In genomic region chr1:8790987-8791386, GRCh38 we compare ENCODE assay signal across 1 cellular context.
TF ChIP-seq lines count a peak whose summit lies in the region.

No MANE protein-coding gene starts in this region.

TF ChIP-seq in K562, 482 proteins besides CTCF, POLR2A, EP300 and RAD21 (continued from another document and continues in another):
- no peak for TF ChIP-seq THAP12 (CRISPR knock-in tag; IDR thresholded peaks at IDR 0.05)
- TF ChIP-seq STAT6 (CRISPR knock-in tag; IDR thresholded peaks at IDR 0.05): no peak
- TF ChIP-seq RBM25 (IDR thresholded peaks at IDR 0.05; ENCODE audit: low read depth, low read length, severe bottlenecking): peak; percentile 80
- no peak for TF ChIP-seq IRF2 (CRISPR knock-in tag; IDR thresholded peaks at IDR 0.05)
- 0 out of 2 replicates have a peak, but pooled peaks have one; percentile 18 for TF ChIP-seq NCOA1 (IDR thresholded peaks at IDR 0.05; ENCODE audit: low read depth)
- TF ChIP-seq, protein P1, sequence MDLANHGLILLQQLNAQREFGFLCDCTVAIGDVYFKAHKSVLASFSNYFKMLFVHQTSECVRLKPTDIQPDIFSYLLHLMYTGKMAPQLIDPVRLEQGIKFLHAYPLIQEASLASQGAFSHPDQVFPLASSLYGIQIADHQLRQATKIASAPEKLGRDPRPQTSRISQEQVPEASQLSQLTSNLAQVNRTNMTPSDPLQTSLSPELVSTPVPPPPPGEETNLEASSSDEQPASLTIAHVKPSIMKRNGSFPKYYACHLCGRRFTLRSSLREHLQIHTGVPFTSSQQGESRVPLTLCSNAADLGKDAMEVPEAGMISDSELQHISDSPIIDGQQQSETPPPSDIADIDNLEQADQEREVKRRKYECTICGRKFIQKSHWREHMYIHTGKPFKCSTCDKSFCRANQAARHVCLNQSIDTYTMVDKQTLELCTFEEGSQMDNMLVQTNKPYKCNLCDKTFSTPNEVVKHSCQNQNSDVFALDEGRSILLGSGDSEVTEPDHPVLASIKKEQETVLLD (IDR thresholded peaks at IDR 0.05): no peak
- 0 out of 2 replicates have a peak, but pooled peaks have one; percentile 45 for TF ChIP-seq ZNF175 (CRISPR knock-in tag; IDR thresholded peaks at IDR 0.05; ENCODE audit: low read depth)
- no peak for TF ChIP-seq MTA2 (IDR thresholded peaks at IDR 0.05; ENCODE audit: low read depth)
- no peak for TF ChIP-seq CEBPB (tag; IDR thresholded peaks at IDR 0.05)
- no peak for TF ChIP-seq CREB3L1 (IDR thresholded peaks at IDR 0.05; ENCODE audit: borderline replicate concordance, low read depth)
- no peak for TF ChIP-seq MTF1 (CRISPR knock-in tag; IDR thresholded peaks at IDR 0.05; ENCODE audit: borderline replicate concordance)
- TF ChIP-seq MYNN (IDR thresholded peaks at IDR 0.05): no peak
- TF ChIP-seq MYNN (CRISPR knock-in tag; IDR thresholded peaks at IDR 0.05): no peak
- TF ChIP-seq NR2C1 (IDR thresholded peaks at IDR 0.05): peak; percentile 14; the same call in 1 of the 2 replicates
- TF ChIP-seq NR2C1 (tag; IDR thresholded peaks at IDR 0.05): no peak
- no peak for TF ChIP-seq CREBBP (IDR thresholded peaks at IDR 0.05; ENCODE audit: low read depth, low read length)
- no peak for TF ChIP-seq POLR2AphosphoS2 (IDR thresholded peaks at IDR 0.05; ENCODE audit: low read length)
- TF ChIP-seq POLR2AphosphoS5 (IDR thresholded peaks at IDR 0.05; ENCODE audit: control insufficient read depth, insufficient read depth, low read depth, low read length): peak; percentile 48; the same call in 1 of the 2 replicates
- no peak for TF ChIP-seq POLR2H (tag; IDR thresholded peaks at IDR 0.05; ENCODE audit: low read depth)
- no peak for TF ChIP-seq SRSF9 (IDR thresholded peaks at IDR 0.05; ENCODE audit: borderline replicate concordance, low read depth, low read length)
- TF ChIP-seq ZBTB11 (CRISPR knock-in tag; IDR thresholded peaks at IDR 0.05): no peak
- TF ChIP-seq PHF20 (IDR thresholded peaks at IDR 0.05; ENCODE audit: partially characterized antibody): no peak
- TF ChIP-seq, protein P2, sequence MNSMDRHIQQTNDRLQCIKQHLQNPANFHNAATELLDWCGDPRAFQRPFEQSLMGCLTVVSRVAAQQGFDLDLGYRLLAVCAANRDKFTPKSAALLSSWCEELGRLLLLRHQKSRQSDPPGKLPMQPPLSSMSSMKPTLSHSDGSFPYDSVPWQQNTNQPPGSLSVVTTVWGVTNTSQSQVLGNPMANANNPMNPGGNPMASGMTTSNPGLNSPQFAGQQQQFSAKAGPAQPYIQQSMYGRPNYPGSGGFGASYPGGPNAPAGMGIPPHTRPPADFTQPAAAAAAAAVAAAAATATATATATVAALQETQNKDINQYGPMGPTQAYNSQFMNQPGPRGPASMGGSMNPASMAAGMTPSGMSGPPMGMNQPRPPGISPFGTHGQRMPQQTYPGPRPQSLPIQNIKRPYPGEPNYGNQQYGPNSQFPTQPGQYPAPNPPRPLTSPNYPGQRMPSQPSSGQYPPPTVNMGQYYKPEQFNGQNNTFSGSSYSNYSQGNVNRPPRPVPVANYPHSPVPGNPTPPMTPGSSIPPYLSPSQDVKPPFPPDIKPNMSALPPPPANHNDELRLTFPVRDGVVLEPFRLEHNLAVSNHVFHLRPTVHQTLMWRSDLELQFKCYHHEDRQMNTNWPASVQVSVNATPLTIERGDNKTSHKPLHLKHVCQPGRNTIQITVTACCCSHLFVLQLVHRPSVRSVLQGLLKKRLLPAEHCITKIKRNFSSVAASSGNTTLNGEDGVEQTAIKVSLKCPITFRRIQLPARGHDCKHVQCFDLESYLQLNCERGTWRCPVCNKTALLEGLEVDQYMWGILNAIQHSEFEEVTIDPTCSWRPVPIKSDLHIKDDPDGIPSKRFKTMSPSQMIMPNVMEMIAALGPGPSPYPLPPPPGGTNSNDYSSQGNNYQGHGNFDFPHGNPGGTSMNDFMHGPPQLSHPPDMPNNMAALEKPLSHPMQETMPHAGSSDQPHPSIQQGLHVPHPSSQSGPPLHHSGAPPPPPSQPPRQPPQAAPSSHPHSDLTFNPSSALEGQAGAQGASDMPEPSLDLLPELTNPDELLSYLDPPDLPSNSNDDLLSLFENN (IDR thresholded peaks at IDR 0.05; ENCODE audit: low read depth in 2 of 2, low read length in 2 of 2): no peak
- no peak for TF ChIP-seq CBX3 (IDR thresholded peaks at IDR 0.05; ENCODE audit: borderline replicate concordance in 1 of 2, low read length in 2 of 2)
- TF ChIP-seq, protein P3, sequence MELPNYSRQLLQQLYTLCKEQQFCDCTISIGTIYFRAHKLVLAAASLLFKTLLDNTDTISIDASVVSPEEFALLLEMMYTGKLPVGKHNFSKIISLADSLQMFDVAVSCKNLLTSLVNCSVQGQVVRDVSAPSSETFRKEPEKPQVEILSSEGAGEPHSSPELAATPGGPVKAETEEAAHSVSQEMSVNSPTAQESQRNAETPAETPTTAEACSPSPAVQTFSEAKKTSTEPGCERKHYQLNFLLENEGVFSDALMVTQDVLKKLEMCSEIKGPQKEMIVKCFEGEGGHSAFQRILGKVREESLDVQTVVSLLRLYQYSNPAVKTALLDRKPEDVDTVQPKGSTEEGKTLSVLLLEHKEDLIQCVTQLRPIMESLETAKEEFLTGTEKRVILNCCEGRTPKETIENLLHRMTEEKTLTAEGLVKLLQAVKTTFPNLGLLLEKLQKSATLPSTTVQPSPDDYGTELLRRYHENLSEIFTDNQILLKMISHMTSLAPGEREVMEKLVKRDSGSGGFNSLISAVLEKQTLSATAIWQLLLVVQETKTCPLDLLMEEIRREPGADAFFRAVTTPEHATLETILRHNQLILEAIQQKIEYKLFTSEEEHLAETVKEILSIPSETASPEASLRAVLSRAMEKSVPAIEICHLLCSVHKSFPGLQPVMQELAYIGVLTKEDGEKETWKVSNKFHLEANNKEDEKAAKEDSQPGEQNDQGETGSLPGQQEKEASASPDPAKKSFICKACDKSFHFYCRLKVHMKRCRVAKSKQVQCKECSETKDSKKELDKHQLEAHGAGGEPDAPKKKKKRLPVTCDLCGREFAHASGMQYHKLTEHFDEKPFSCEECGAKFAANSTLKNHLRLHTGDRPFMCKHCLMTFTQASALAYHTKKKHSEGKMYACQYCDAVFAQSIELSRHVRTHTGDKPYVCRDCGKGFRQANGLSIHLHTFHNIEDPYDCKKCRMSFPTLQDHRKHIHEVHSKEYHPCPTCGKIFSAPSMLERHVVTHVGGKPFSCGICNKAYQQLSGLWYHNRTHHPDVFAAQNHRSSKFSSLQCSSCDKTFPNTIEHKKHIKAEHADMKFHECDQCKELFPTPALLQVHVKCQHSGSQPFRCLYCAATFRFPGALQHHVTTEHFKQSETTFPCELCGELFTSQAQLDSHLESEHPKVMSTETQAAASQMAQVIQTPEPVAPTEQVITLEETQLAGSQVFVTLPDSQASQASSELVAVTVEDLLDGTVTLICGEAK (IDR thresholded peaks at IDR 0.05): no peak
- TF ChIP-seq, protein P3 (CRISPR knock-in tag; IDR thresholded peaks at IDR 0.05): no peak
- TF ChIP-seq ZNF408 (CRISPR knock-in tag; IDR thresholded peaks at IDR 0.05; ENCODE audit: low read depth): no peak
- TF ChIP-seq ZNF76 (CRISPR knock-in tag; IDR thresholded peaks at IDR 0.05; ENCODE audit: borderline replicate concordance): no peak
- peak; percentile 13; the same call in 1 of the 2 replicates for TF ChIP-seq ATF7 (IDR thresholded peaks at IDR 0.05)
- TF ChIP-seq ZBTB17 (CRISPR knock-in tag; IDR thresholded peaks at IDR 0.05): no peak
- no peak for TF ChIP-seq EP400 (IDR thresholded peaks at IDR 0.05)
- peak; percentile 75 for TF ChIP-seq DPF2 (IDR thresholded peaks at IDR 0.05)
- no peak for TF ChIP-seq MXD1 (CRISPR knock-in tag; IDR thresholded peaks at IDR 0.05; ENCODE audit: borderline replicate concordance, poor library complexity, severe bottlenecking)
- TF ChIP-seq ZFP1 (CRISPR knock-in tag; IDR thresholded peaks at IDR 0.05): no peak
